27 cellular contexts compared by ENCODE assay signal in genomic region chr1:14294006-14294405, GRCh38.
"Had no signal": no experiment of that assay in that cellular context is flagged by ENCODE, and none has a peak within 500 bp of the region (broad histone marks: within the 10 kb centered on the region; RNA-seq: fewer than 3 reads in every experiment).

No MANE protein-coding gene starts in this region.

- H3K9me3 Mint-ChIP-seq: natural killer cell treated with Interleukin-12 subunit alpha and Interleukin-12 subunit beta and Interleukin-15 and Interleukin-18, amount 100 ng/mL, for 72 hours; stimulated activated naive B cell treated with anti-CD40 and anti-IgM and Interleukin-4, amounts not matched to agents 10 μg/mL and 1 μg/mL and 100 μg/mL, for 72 hours; stimulated activated naive CD8-positive, alpha-beta T cell treated with anti-CD3 and anti-CD28 coated beads, Interleukin-15, Interleukin-2, amounts not matched to agents 100 ng/mL and 50 ng/mL, for 24 hours had no signal

- H3K4me3 Mint-ChIP-seq: natural killer cell treated with Interleukin-12 subunit alpha and Interleukin-12 subunit beta and Interleukin-15 and Interleukin-18, amount 100 ng/mL, for 72 hours; neural progenitor cell; stimulated activated effector memory CD8-positive, alpha-beta T cell treated with anti-CD3 and anti-CD28 coated beads, Interleukin-12 subunit alpha, Interleukin-12 subunit beta, amount 100 ng/mL, for 72 hours; stimulated activated naive B cell treated with anti-CD40 and anti-IgM and Interleukin-4, amounts not matched to agents 10 μg/mL and 1 μg/mL and 100 μg/mL, for 72 hours; stimulated activated naive CD8-positive, alpha-beta T cell treated with anti-CD3 and anti-CD28 coated beads, Interleukin-15, Interleukin-2, amounts not matched to agents 100 ng/mL and 50 ng/mL, for 24 hours had no signal

- ATAC-seq: natural killer cell treated with Interleukin-12 subunit alpha and Interleukin-12 subunit beta and Interleukin-15 and Interleukin-18, amount 100 ng/mL, for 72 hours; psoas muscle; right cardiac atrium; right lobe of liver; stimulated activated effector memory CD8-positive, alpha-beta T cell treated with anti-CD3 and anti-CD28 coated beads, Interleukin-12 subunit alpha, Interleukin-12 subunit beta, amount 100 ng/mL, for 72 hours; stimulated activated naive B cell treated with anti-CD40 and anti-IgM and Interleukin-4, amounts not matched to agents 10 μg/mL and 1 μg/mL and 100 μg/mL, for 72 hours had no signal

- H2AFZ ChIP-seq: neural progenitor cell, parathyroid adenoma had no signal

- H3K27me3 ChIP-seq: neural progenitor cell, ovary, right lobe of liver, sigmoid colon, thyroid gland, tibial nerve, upper lobe of left lung, vagina had no signal

- H3K36me3 Mint-ChIP-seq: natural killer cell treated with Interleukin-12 subunit alpha and Interleukin-12 subunit beta and Interleukin-15 and Interleukin-18, amount 100 ng/mL, for 72 hours; neural progenitor cell; stimulated activated effector memory CD8-positive, alpha-beta T cell treated with anti-CD3 and anti-CD28 coated beads, Interleukin-12 subunit alpha, Interleukin-12 subunit beta, amount 100 ng/mL, for 72 hours; stimulated activated naive B cell treated with anti-CD40 and anti-IgM and Interleukin-4, amounts not matched to agents 10 μg/mL and 1 μg/mL and 100 μg/mL, for 72 hours had no signal

- DNase-seq: occipital lobe; ovary; posterior cingulate gyrus; psoas muscle; right cardiac atrium; right lobe of liver; sigmoid colon; small intestine; stimulated activated CD4-positive, alpha-beta T cell treated with anti-CD3 and anti-CD28 coated beads, Interleukin-15, amount 100 ng/mL, for 24 hours; stimulated activated CD4-positive, alpha-beta T cell treated with anti-CD3 and anti-CD28 coated beads, Interleukin-2, amount 100 ng/mL, for 24 hours; stimulated activated CD4-positive, alpha-beta T cell treated with anti-CD3 and anti-CD28 coated beads, Interleukin-2, amount 100 ng/mL, for 48 hours; stimulated activated CD4-positive, alpha-beta T cell treated with anti-CD3 and anti-CD28 coated beads, Interleukin-4, amount 100 ng/mL, for 24 hours; stimulated activated naive B cell treated with anti-CD40 and anti-IgM and Interleukin-4, amounts not matched to agents 10 μg/mL and 1 μg/mL and 100 μg/mL, for 72 hours; stimulated activated naive CD4-positive, alpha-beta T cell treated with Interleukin-2 at 50 U/mL for 16 hours; stomach; thyroid gland; upper lobe of left lung had no signal

- H3K4me2 ChIP-seq: neural progenitor cell had no signal

- H3K4me1 ChIP-seq: parathyroid adenoma, psoas muscle, right lobe of liver, sigmoid colon, stomach, thyroid gland, tibial nerve, upper lobe of left lung, vagina had no signal

- H3K27ac ChIP-seq: neural progenitor cell, ovary, parathyroid adenoma, psoas muscle, right lobe of liver, sigmoid colon, stomach, thoracic aorta, thyroid gland, tibial nerve, upper lobe of left lung, vagina had no signal

- H3K4me3 ChIP-seq: neural progenitor cell, ovary, psoas muscle, right lobe of liver, sigmoid colon, stomach, thoracic aorta, thyroid gland, tibial nerve, upper lobe of left lung, vagina had no signal

- H3K4me1 Mint-ChIP-seq: stimulated activated effector memory CD8-positive, alpha-beta T cell treated with anti-CD3 and anti-CD28 coated beads, Interleukin-12 subunit alpha, Interleukin-12 subunit beta, amount 100 ng/mL, for 72 hours; stimulated activated naive B cell treated with anti-CD40 and anti-IgM and Interleukin-4, amounts not matched to agents 10 μg/mL and 1 μg/mL and 100 μg/mL, for 72 hours had no signal

- FAIRE-seq: small intestine, urothelium cell line had no signal

- H3K27ac Mint-ChIP-seq: natural killer cell treated with Interleukin-12 subunit alpha and Interleukin-12 subunit beta and Interleukin-15 and Interleukin-18, amount 100 ng/mL, for 72 hours; neural progenitor cell; progenitor cell of endocrine pancreas; stimulated activated effector memory CD8-positive, alpha-beta T cell treated with anti-CD3 and anti-CD28 coated beads, Interleukin-12 subunit alpha, Interleukin-12 subunit beta, amount 100 ng/mL, for 72 hours; stimulated activated naive B cell treated with anti-CD40 and anti-IgM and Interleukin-4, amounts not matched to agents 10 μg/mL and 1 μg/mL and 100 μg/mL, for 72 hours; stimulated activated naive CD8-positive, alpha-beta T cell treated with anti-CD3 and anti-CD28 coated beads, Interleukin-15, Interleukin-2, amounts not matched to agents 100 ng/mL and 50 ng/mL, for 24 hours had no signal

- H3K36me3 ChIP-seq: neural progenitor cell, ovary, right lobe of liver, sigmoid colon, stomach, thoracic aorta, thyroid gland, tibial nerve, upper lobe of left lung, vagina had no signal

- H3K9ac ChIP-seq: neural progenitor cell, parathyroid adenoma had no signal

- H3K79me2 ChIP-seq: parathyroid adenoma had no signal

- H3K9me3 ChIP-seq: ovary, psoas muscle, right lobe of liver, sigmoid colon, stomach, thoracic aorta, thyroid gland, tibial nerve, upper lobe of left lung, vagina had no signal
